In the genomic region with DNA sequence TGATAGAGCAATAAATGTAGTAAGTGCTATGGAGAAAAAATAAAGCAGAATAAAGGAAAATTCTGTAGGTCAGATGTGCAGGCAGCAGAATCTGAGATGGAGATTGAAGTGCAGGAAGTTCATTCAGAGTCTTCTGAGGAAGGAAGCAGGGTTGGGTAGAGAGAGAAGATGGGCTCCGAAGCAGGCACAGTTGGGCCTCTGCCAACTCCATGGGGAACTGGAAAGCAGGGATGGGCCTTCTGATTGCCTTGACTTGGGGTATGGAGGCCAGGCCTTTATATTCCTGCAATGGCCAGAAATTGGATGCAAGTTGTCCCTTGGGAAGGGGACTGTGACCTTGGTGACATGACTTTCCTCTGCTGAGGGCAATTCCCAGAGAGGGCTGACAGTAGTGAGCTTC, we compare ENCODE assay signal across 9 cellular contexts. TPM values are rescaled to one million over a fixed set of nuclear protein-coding genes. Genes with fewer than 3 reads are reported as not detected.
"Had no signal": no experiment of that assay in that cellular context is flagged by ENCODE, and none has a peak within 500 bp of the region (broad histone marks: within the 10 kb centered on the region; RNA-seq: fewer than 3 reads in every experiment).

No MANE protein-coding gene starts in this region.

RNA-seq across cellular contexts. Expression of gene GYPE, which starts 42.6 kb away (rescaled TPM):
- total RNA-seq: activated CD4-positive, alpha-beta T cell treated with anti-CD3 and anti-CD28 coated beads, Interleukin-2, amount 10 ng/mL, durations not matched to agents 24 days and 14 days; activated T-helper 17 cell treated with anti-CD3 and anti-CD28 coated beads, Interleukin-2, amount 50 U/mL, for 72 hours; ascending aorta; bronchial epithelial cell; cardiac muscle cell; chondrocyte; T-helper 1 cell treated with Interleukin-12 subunit alpha and Interleukin-12 subunit beta and Interleukin-4 antibody, amounts not matched to agents 30 ng/mL and 1 ng/mL, for 36 hours; T-helper 17 cell; T-helper 2 cell treated with Interferon-gamma antibody and Interleukin-4, amounts not matched to agents 100 ng/mL and 5 ng/mL, for 36 hours had no signal
